In genomic region chr3:83230376-83230775, GRCh38 we compare ENCODE assay signal across 30 cellular contexts.
"Had no signal": no experiment of that assay in that cellular context is flagged by ENCODE, and none has a peak within 500 bp of the region (broad histone marks: within the 10 kb centered on the region; RNA-seq: fewer than 3 reads in every experiment).

No MANE protein-coding gene starts in this region.

- H3K79me2 ChIP-seq: parathyroid adenoma had no signal

- H3K27me3 ChIP-seq: neutrophil, ovary, right lobe of liver, sigmoid colon, spleen, suprapubic skin, testis, tibial artery, transverse colon, upper lobe of right lung, uterus had no signal

- DNase-seq: naive thymus-derived CD8-positive, alpha-beta T cell; nephron progenitor cell; nucleus accumbens; ovary; posterior cingulate gyrus; psoas muscle; right cardiac atrium; right lobe of liver; sigmoid colon; small intestine; spleen; stimulated activated CD4-positive, alpha-beta T cell treated with anti-CD3 and anti-CD28 coated beads, Interleukin-12 subunit alpha, Interleukin-12 subunit beta, amount 100 ng/mL, for 4 hours; stimulated activated CD4-positive, alpha-beta T cell treated with anti-CD3 and anti-CD28 coated beads, Interleukin-1b, Interleukin-23, amount 100 ng/mL, for 48 hours; stimulated activated CD4-positive, alpha-beta T cell treated with anti-CD3 and anti-CD28 coated beads, Interleukin-4, amount 100 ng/mL, for 1 hour; stimulated activated CD4-positive, alpha-beta T cell treated with anti-CD3 and anti-CD28 coated beads, Interleukin-4, amount 100 ng/mL, for 4 hours; stimulated activated CD8-positive, alpha-beta memory T cell treated with anti-CD3 and anti-CD28 coated beads, Interleukin-4, amount 100 ng/mL, for 48 hours; stimulated activated naive CD4-positive, alpha-beta T cell; stimulated activated naive CD8-positive, alpha-beta T cell treated with anti-CD3 and anti-CD28 coated beads, Interleukin-15, amount 100 ng/mL, for 72 hours; stimulated activated naive CD8-positive, alpha-beta T cell treated with anti-CD3 and anti-CD28 coated beads, Interleukin-15, Interleukin-2, amounts not matched to agents 100 U/mL and 50 U/mL, for 24 hours; substantia nigra; testis; tibial artery; transverse colon; upper lobe of right lung; uterus had no signal

- H3K9ac ChIP-seq: parathyroid adenoma had no signal

- H3K9me3 ChIP-seq: neutrophil, ovary, psoas muscle, right lobe of liver, sigmoid colon, spleen, suprapubic skin, testis, tibial artery, upper lobe of right lung, uterus had no signal

- H3K4me3 ChIP-seq: ovary, psoas muscle, right lobe of liver, sigmoid colon, spleen, suprapubic skin, testis, tibial artery, transverse colon, upper lobe of right lung, uterus had no signal

- ATAC-seq: naive thymus-derived CD8-positive, alpha-beta T cell; natural killer cell treated with Interleukin-12 subunit alpha and Interleukin-12 subunit beta and Interleukin-15 and Interleukin-18, amount 100 ng/mL, for 72 hours; psoas muscle; right cardiac atrium; right lobe of liver; stimulated activated memory B cell treated with anti-CD40 and anti-IgM and Interleukin-4, amounts not matched to agents 10 μg/mL and 1 μg/mL and 100 μg/mL, for 72 hours; stimulated activated naive CD8-positive, alpha-beta T cell treated with anti-CD3 and anti-CD28 coated beads, Interleukin-15, amount 100 ng/mL, for 72 hours; stimulated activated naive CD8-positive, alpha-beta T cell treated with anti-CD3 and anti-CD28 coated beads, Interleukin-15, Interleukin-2, amounts not matched to agents 100 U/mL and 50 U/mL, for 24 hours; upper lobe of right lung had no signal

- H3K4me1 ChIP-seq: parathyroid adenoma, psoas muscle, right lobe of liver, sigmoid colon, spleen, suprapubic skin, testis, tibial artery, transverse colon, upper lobe of right lung, uterus had no signal

- H3K27ac ChIP-seq: neutrophil, ovary, parathyroid adenoma, psoas muscle, right lobe of liver, sigmoid colon, spleen, suprapubic skin, testis, tibial artery, transverse colon, upper lobe of right lung, uterus had no signal

- H3K36me3 ChIP-seq: neutrophil, ovary, right lobe of liver, sigmoid colon, spleen, suprapubic skin, tibial artery, transverse colon, upper lobe of right lung had no signal

- H2AFZ ChIP-seq: parathyroid adenoma had no signal
